Comparison of ENCODE assay signal across 11 cellular contexts in genomic region chr16:49890876-49891275, GRCh38. TPM values are rescaled to one million over a fixed set of nuclear protein-coding genes. Genes with fewer than 3 reads are reported as not detected.
DNase-seq lines count a peak whose midpoint lies in the region; ATAC-seq and TF ChIP-seq lines count a peak whose summit lies in the region.
"Had no signal": no experiment of that assay in that cellular context is flagged by ENCODE, and none has a peak within 500 bp of the region (broad histone marks: within the 10 kb centered on the region; RNA-seq: fewer than 3 reads in every experiment).

No MANE protein-coding gene starts in this region.

- peaks cover 5% of the 10 kb centered on the region for H3K4me1 Mint-ChIP-seq in endodermal cell

- no peak overlapping the region for H3K4me3 ChIP-seq in endodermal cell (ENCODE audit: low read length)
- H3K4me3 ChIP-seq: esophagus muscularis mucosa had no signal

- ATAC-seq in GM18517 (IDR thresholded peaks at IDR 0.05; ENCODE audit: unreplicated experiment) = no peak
- no peak for ATAC-seq in HG03097 (IDR thresholded peaks at IDR 0.05; ENCODE audit: low FRiP score, unreplicated experiment)

- no peak overlapping the region for H3K4me3 Mint-ChIP-seq in endodermal cell
- H3K4me3 Mint-ChIP-seq: natural killer cell treated with Interleukin-12 subunit alpha and Interleukin-12 subunit beta and Interleukin-15 and Interleukin-18, amount 100 ng/mL, for 72 hours had no signal

- H3K27ac ChIP-seq in endodermal cell (ENCODE audit: low read depth, low read length) = no peak overlapping the region
- H3K27ac ChIP-seq: esophagus muscularis mucosa had no signal

- no peak overlapping the region for H3K27ac Mint-ChIP-seq in endodermal cell
- H3K27ac Mint-ChIP-seq: natural killer cell treated with Interleukin-12 subunit alpha and Interleukin-12 subunit beta and Interleukin-15 and Interleukin-18, amount 100 ng/mL, for 72 hours had no signal

- DNase-seq in DMS53 (lab: John Stamatoyannopoulos, UW) = peak; percentile 7
- no peak for DNase-seq in DMS53 treated with DMSO at 0.1 percent for 48 hours (lab: John Stamatoyannopoulos, UW; ENCODE audit: unreplicated experiment)
- peak; percentile 56 for DNase-seq in NCI-H82 (lab: John Stamatoyannopoulos, UW)
- peak; percentile 93 for DNase-seq in endodermal cell
- DNase-seq in stimulated activated CD4-positive, alpha-beta T cell treated with anti-CD3 and anti-CD28 coated beads, Interleukin-12 subunit alpha, Interleukin-12 subunit beta, amount 100 ng/mL, for 48 hours (ENCODE audit: low read depth in 2 of 3, low spot score in 1 of 3) = peak; percentile 3 to 13 (median 11)
- no peak for DNase-seq in HCEC 1CT
- DNase-seq: 8988T had no signal

- H3K4me1 ChIP-seq in endodermal cell (ENCODE audit: control insufficient read depth, insufficient read depth, low read length) = no peaks in the 10 kb centered on the region
- H3K4me1 ChIP-seq: esophagus muscularis mucosa had no signal

- no peaks in the 10 kb centered on the region for H3K36me3 Mint-ChIP-seq in endodermal cell (ENCODE audit: low read depth)
- H3K36me3 Mint-ChIP-seq: natural killer cell treated with Interleukin-12 subunit alpha and Interleukin-12 subunit beta and Interleukin-15 and Interleukin-18, amount 100 ng/mL, for 72 hours had no signal

- peaks cover 6% of the 10 kb centered on the region for H3K9me3 Mint-ChIP-seq in endodermal cell
- H3K9me3 Mint-ChIP-seq: natural killer cell treated with Interleukin-12 subunit alpha and Interleukin-12 subunit beta and Interleukin-15 and Interleukin-18, amount 100 ng/mL, for 72 hours had no signal

- no peaks in the 10 kb centered on the region for H3K36me3 ChIP-seq in endodermal cell (ENCODE audit: control insufficient read depth, insufficient read depth, low read length)
- H3K36me3 ChIP-seq: esophagus muscularis mucosa had no signal

- no peak overlapping the region for H3K9ac ChIP-seq in endodermal cell (ENCODE audit: extremely low read depth, low read length, poor library complexity, severe bottlenecking)

- peaks cover 5% of the 10 kb centered on the region for H3K9me3 ChIP-seq in endodermal cell (ENCODE audit: control insufficient read depth, low read length)

- WGBS in endodermal cell (ENCODE audit: insufficient coverage in 1 of 2, insufficient read length in 1 of 2), 2 experiments = 46% methylated on average over 4 of the region's 5 CpGs; no CpG with 5 or more reads in 1 of the 2 experiments

- H3K27me3 Mint-ChIP-seq in endodermal cell (ENCODE audit: insufficient read depth) = peaks cover 2% of the 10 kb centered on the region

- TF ChIP-seq CTCF in endodermal cell (conservative IDR thresholded peaks at IDR 0.05) = peak; percentile 86

- H3K27me3 ChIP-seq in endodermal cell (ENCODE audit: control insufficient read depth, insufficient read depth, low read length, poor library complexity, severe bottlenecking) = no peaks in the 10 kb centered on the region

RNA-seq across cellular contexts. Expression of gene ZNF423, which starts 35.0 kb away (rescaled TPM):
- 10 to 100 TPM; 30.3 to 41.9 TPM for total RNA-seq in endodermal cell
- polyA plus RNA-seq in endodermal cell (2013, experiment 1 of 2) = 58.6 TPM
- polyA plus RNA-seq in endodermal cell (2013, experiment 2 of 2) = 54.0 TPM
- total RNA-seq: natural killer cell treated with Interleukin-12 subunit alpha and Interleukin-12 subunit beta and Interleukin-15 and Interleukin-18, amount 100 ng/mL, for 72 hours had no signal

Comparison
In these comparisons a context has a peak if more than half of its experiments do, and no peak if none do; other contexts are left out.
1. DNase-seq: peak in DMS53 (single experiment), NCI-H82 (single experiment), endodermal cell (single experiment) and stimulated activated CD4-positive, alpha-beta T cell treated with anti-CD3 and anti-CD28 coated beads, Interleukin-12 subunit alpha, Interleukin-12 subunit beta, amount 100 ng/mL, for 48 hours (3 of 3); none in DMS53 treated with DMSO at 0.1 percent for 48 hours (single experiment) and HCEC 1CT (single experiment).